In the genomic region with DNA sequence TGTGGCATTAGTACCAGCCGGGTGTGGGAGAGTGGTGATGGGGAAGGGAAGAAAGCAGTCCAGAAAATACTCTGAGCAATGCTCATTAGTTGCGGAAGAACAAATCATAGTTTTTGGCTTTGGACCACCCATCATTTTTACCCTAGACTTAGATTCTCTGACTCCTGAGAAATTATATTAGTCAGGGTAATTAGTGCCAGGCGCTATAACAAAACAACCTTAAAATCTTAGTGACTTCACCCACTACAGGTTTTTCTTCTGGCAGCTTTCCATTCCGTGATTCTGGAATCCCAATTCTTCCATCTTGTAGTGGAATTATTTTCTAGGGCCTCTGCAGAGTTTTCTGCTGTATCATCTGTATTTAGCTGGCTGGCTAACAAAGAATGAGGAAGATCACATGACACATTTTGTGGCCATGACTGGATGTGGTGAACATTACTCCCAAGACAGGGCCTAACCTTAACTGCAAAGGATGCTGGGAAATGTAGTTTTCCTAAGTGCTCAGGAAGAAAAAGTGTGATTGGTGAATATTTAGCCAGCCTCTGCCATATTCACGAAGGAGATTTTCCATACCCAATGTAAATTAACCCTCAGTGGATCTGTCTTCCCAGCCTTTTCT, we compare ENCODE assay signal across 10 cellular contexts.
DNase-seq lines count a peak whose midpoint lies in the region; ATAC-seq and TF ChIP-seq lines count a peak whose summit lies in the region.
"Had no signal": no experiment of that assay in that cellular context is flagged by ENCODE, and none has a peak within 500 bp of the region (broad histone marks: within the 10 kb centered on the region; RNA-seq: fewer than 3 reads in every experiment).

No MANE protein-coding gene starts in this region.

- no peak for TF ChIP-seq CTCF in activated B cell treated with CpG ODN at 0.5 μM for 24 hours (IDR thresholded peaks at IDR 0.05)

- no peak overlapping the region for H3K4me2 ChIP-seq in Karpas-422 (ENCODE audit: low read depth, low read length, poor library complexity, severe bottlenecking)

- H3K9me3 ChIP-seq in Karpas-422 (ENCODE audit: low read length), result no peaks in the 10 kb centered on the region
- H3K9me3 ChIP-seq in CD8-positive, alpha-beta memory T cell (ENCODE audit: low read length), result no peaks in the 10 kb centered on the region

- no peak overlapping the region for H3K4me3 ChIP-seq in Karpas-422 (ENCODE audit: low read length)
- no peak overlapping the region for H3K4me3 ChIP-seq in CD8-positive, alpha-beta memory T cell (ENCODE audit: low read length)

- CTCF ChIA-PET in activated B cell treated with CpG ODN at 0.5 μM for 24 hours (lab: Charles Lee), result no interaction called here
- CTCF ChIA-PET in CD8-positive, alpha-beta memory T cell (lab: Charles Lee), result no interaction called here

- peaks cover 2% of the 10 kb centered on the region for H3K9me3 Mint-ChIP-seq in activated B cell treated with CpG ODN at 0.5 μM for 24 hours
- peaks cover 2 to 7% (median 3%) of the 10 kb centered on the region in 5 donors for H3K9me3 Mint-ChIP-seq in CD8-positive, alpha-beta memory T cell
- H3K9me3 Mint-ChIP-seq: activated T-helper 2 cell treated with anti-CD3 and anti-CD28 coated beads, Interferon-gamma antibody, Interleukin-2, Interleukin-4, amounts not matched to agents 10 μg/mL and 5 μg/mL and 100 μg/mL, durations not matched to agents 14 hours and 24 hours and 36 hours; natural killer cell had no signal

- intact Hi-C loops in activated B cell treated with CpG ODN at 0.5 μM for 24 hours (cut with micrococcal nuclease), result loop anchor here (5.0 kb wide), 1 partner anchor 529 kb away; no protein-coding TSS in a partner anchor

- H2AFZ ChIP-seq in Karpas-422 (ENCODE audit: low read length), result no peak overlapping the region

- ATAC-seq in activated B cell treated with CpG ODN at 0.5 μM for 24 hours (ENCODE audit: low read depth) (peak; percentile 58), HG03025 (IDR thresholded peaks at IDR 0.05; ENCODE audit: low FRiP score, unreplicated experiment) (no peak), GM18873 (IDR thresholded peaks at IDR 0.05; ENCODE audit: low FRiP score, unreplicated experiment) (no peak)

- no peaks in the 10 kb centered on the region for H3K79me2 ChIP-seq in Karpas-422 (ENCODE audit: low read length)

- no peaks in the 10 kb centered on the region for H3K27me3 ChIP-seq in Karpas-422 (ENCODE audit: low read length)
- no peaks in the 10 kb centered on the region for H3K27me3 ChIP-seq in CD8-positive, alpha-beta memory T cell (ENCODE audit: insufficient read depth, low read length, poor library complexity, severe bottlenecking)

- H3K4me1 Mint-ChIP-seq in activated B cell treated with CpG ODN at 0.5 μM for 24 hours, result peaks cover 31% of the 10 kb centered on the region
- H3K4me1 Mint-ChIP-seq in CD8-positive, alpha-beta memory T cell, result no peaks in the 10 kb centered on the region
- H3K4me1 Mint-ChIP-seq: natural killer cell had no signal

- no peak overlapping the region for H3K4me3 Mint-ChIP-seq in activated B cell treated with CpG ODN at 0.5 μM for 24 hours
- no peak overlapping the region for H3K4me3 Mint-ChIP-seq in CD8-positive, alpha-beta memory T cell
- H3K4me3 Mint-ChIP-seq: natural killer cell had no signal

- H3K27ac Mint-ChIP-seq in activated B cell treated with CpG ODN at 0.5 μM for 24 hours, result no peak overlapping the region
- no peak overlapping the region for H3K27ac Mint-ChIP-seq in CD8-positive, alpha-beta memory T cell
- H3K27ac Mint-ChIP-seq: activated T-helper 2 cell treated with anti-CD3 and anti-CD28 coated beads, Interferon-gamma antibody, Interleukin-2, Interleukin-4, amounts not matched to agents 10 μg/mL and 5 μg/mL and 100 μg/mL, durations not matched to agents 14 hours and 24 hours and 36 hours; natural killer cell had no signal

- H4K20me1 ChIP-seq in Karpas-422 (ENCODE audit: insufficient read depth, low read depth, low read length), result no peaks in the 10 kb centered on the region

- no peaks in the 10 kb centered on the region for H3K9me2 ChIP-seq in Karpas-422 (replicated peaks; ENCODE audit: insufficient read depth, low read length)

- H3K4me1 ChIP-seq in Karpas-422 (ENCODE audit: low read length), result no peaks in the 10 kb centered on the region
- H3K4me1 ChIP-seq in CD8-positive, alpha-beta memory T cell (ENCODE audit: insufficient read depth, low read length), result no peaks in the 10 kb centered on the region

- H3K36me3 Mint-ChIP-seq in activated B cell treated with CpG ODN at 0.5 μM for 24 hours (ENCODE audit: low read depth), result no peaks in the 10 kb centered on the region
- no peaks in the 10 kb centered on the region for H3K36me3 Mint-ChIP-seq in CD8-positive, alpha-beta memory T cell
- H3K36me3 Mint-ChIP-seq: natural killer cell had no signal

- no peak overlapping the region for H3K27ac ChIP-seq in Karpas-422 (ENCODE audit: low read length)
- H3K27ac ChIP-seq in CD8-positive, alpha-beta memory T cell (ENCODE audit: low read depth, low read length), result no peak overlapping the region

- peak; percentile 6 for DNase-seq in DMS53 treated with DMSO at 0.1 percent for 48 hours (lab: John Stamatoyannopoulos, UW; ENCODE audit: unreplicated experiment)
- DNase-seq in Karpas-422, result peak; percentile 75
- DNase-seq in activated B cell treated with CpG ODN at 0.5 μM for 24 hours, result no peak
- DNase-seq in iPS-NIHi7 (ENCODE audit: extremely low spot score), result peak; percentile 17
- DNase-seq in CD8-positive, alpha-beta memory T cell, result no peak
- no peak for DNase-seq in NCI-H128 (lab: John Stamatoyannopoulos, UW; ENCODE audit: unreplicated experiment)
- DNase-seq: natural killer cell had no signal

- H3K27me3 Mint-ChIP-seq in activated B cell treated with CpG ODN at 0.5 μM for 24 hours, result no peaks in the 10 kb centered on the region
- H3K27me3 Mint-ChIP-seq in CD8-positive, alpha-beta memory T cell, result no peaks in the 10 kb centered on the region

- H3K36me3 ChIP-seq in Karpas-422 (ENCODE audit: insufficient read depth, low read length), result no peaks in the 10 kb centered on the region
- H3K36me3 ChIP-seq in CD8-positive, alpha-beta memory T cell (ENCODE audit: insufficient read depth, low read length), result no peaks in the 10 kb centered on the region

- POLR2A ChIA-PET in activated B cell treated with CpG ODN at 0.5 μM for 24 hours (lab: Charles Lee), result interaction anchor here (1.1 kb wide), 1 partner anchor 17 kb away, joined by 3 read pairs; no protein-coding TSS in a partner anchor
- POLR2A ChIA-PET in CD8-positive, alpha-beta memory T cell (lab: Charles Lee), result no interaction called here

- H3K9ac ChIP-seq in Karpas-422 (ENCODE audit: low read length), result no peak overlapping the region

Comparison
In these comparisons a context has a peak if more than half of its experiments do, and no peak if none do; other contexts are left out.
1. DNase-seq: peak in DMS53 treated with DMSO at 0.1 percent for 48 hours (single experiment), Karpas-422 (single experiment) and iPS-NIHi7 (single experiment); none in activated B cell treated with CpG ODN at 0.5 μM for 24 hours (single experiment), CD8-positive, alpha-beta memory T cell (0 of 5) and NCI-H128 (single experiment).